Comparison of ENCODE assay signal across 28 cellular contexts in genomic region chr1:168755800-168756418, GRCh38. TPM values are rescaled to one million over a fixed set of nuclear protein-coding genes. Genes with fewer than 3 reads are reported as not detected.
A peak's percentile ranks its signal among the peaks of the same experiment; 100 is the strongest.
DNase-seq lines count a peak whose midpoint lies in the region; TF ChIP-seq lines count a peak whose summit lies in the region.
"Had no signal": no experiment of that assay in that cellular context is flagged by ENCODE, and none has a peak within 500 bp of the region (broad histone marks: within the 10 kb centered on the region; RNA-seq: fewer than 3 reads in every experiment).

No MANE protein-coding gene starts in this region.

- H3F3A ChIP-seq in smooth muscle cell (ENCODE audit: low read depth): peaks cover 13% of the 10 kb centered on the region

- no peak overlapping the region for H3K4me3 ChIP-seq in smooth muscle cell
- no peak overlapping the region for H3K4me3 ChIP-seq in endodermal cell (ENCODE audit: low read length)
- H3K4me3 ChIP-seq: pancreas, upper lobe of right lung had no signal

- DNase-seq in NCI-H82 (lab: John Stamatoyannopoulos, UW) (peak; percentile 67), kidney glomerular epithelial cell (lab: John Stamatoyannopoulos, UW) (peak; percentile 2), smooth muscle cell (lab: John Stamatoyannopoulos, UW; ENCODE audit: unreplicated experiment) (no peak), endodermal cell (no peak)
- no peak for DNase-seq in activated effector memory CD4-positive, alpha-beta T cell treated with Interleukin-2 at 50 U/mL for 16 hours
- DNase-seq in activated CD4-positive, alpha-beta memory T cell treated with anti-CD3 and anti-CD28 coated beads for 36 hours: no peak
- DNase-seq: activated CD4-positive, alpha-beta T cell treated with anti-CD3 and anti-CD28 coated beads, Interleukin-2, amount 10 ng/mL, durations not matched to agents 24 days and 14 days; activated gamma-delta T cell treated with Interleukin-2 at 50 U/mL for 16 hours; activated T-cell treated with anti-CD3 and anti-CD28 coated beads, Interleukin-2, amount 50 U/mL, for 24 hours; Calu3; GOT3; NCI-H187; NCI-H226; NCI-H774; pancreas; right cardiac atrium; stimulated activated CD4-positive, alpha-beta T cell treated with anti-CD3 and anti-CD28 coated beads, Interleukin-2, amount 100 ng/mL, for 48 hours; SW 1271; T-helper 9 cell; upper lobe of right lung had no signal

- WGBS in smooth muscle cell (ENCODE audit: low lambda C conversion rate): 38% methylated on average over 5 of the region's 5 CpGs
- 87 to 91% methylated on average over 3 to 5 of the region's 5 CpGs for WGBS in endodermal cell (ENCODE audit: insufficient coverage in 1 of 2, insufficient read length in 1 of 2), 2 experiments

- TF ChIP-seq RAD21 in Ishikawa (IDR thresholded peaks at IDR 0.05; ENCODE audit: low read depth): no peak

- H3K9me3 Mint-ChIP-seq in activated CD4-positive, alpha-beta memory T cell treated with anti-CD3 and anti-CD28 coated beads for 36 hours: no peaks in the 10 kb centered on the region
- no peaks in the 10 kb centered on the region for H3K9me3 Mint-ChIP-seq in endodermal cell
- H3K9me3 Mint-ChIP-seq: activated CD4-positive, alpha-beta T cell treated with anti-CD3 and anti-CD28 coated beads, Interleukin-2, amount 10 ng/mL, durations not matched to agents 24 days and 14 days; activated T-cell treated with anti-CD3 and anti-CD28 coated beads, Interleukin-2, amount 50 U/mL, for 24 hours; central memory CD8-positive, alpha-beta T cell had no signal

- no peaks in the 10 kb centered on the region for H3K36me3 Mint-ChIP-seq in activated CD4-positive, alpha-beta memory T cell treated with anti-CD3 and anti-CD28 coated beads for 36 hours
- H3K36me3 Mint-ChIP-seq in endodermal cell (ENCODE audit: low read depth): no peaks in the 10 kb centered on the region
- H3K36me3 Mint-ChIP-seq: CD14-positive monocyte had no signal

- H3K4me2 ChIP-seq in smooth muscle cell: no peak overlapping the region

- CTCF ChIA-PET in activated CD4-positive, alpha-beta memory T cell treated with anti-CD3 and anti-CD28 coated beads for 36 hours (lab: Charles Lee): no interaction called here

- H3K9me3 ChIP-seq in smooth muscle cell (replicated peaks; ENCODE audit: low read depth) (no peaks in the 10 kb centered on the region), endodermal cell (ENCODE audit: control insufficient read depth, low read length) (no peaks in the 10 kb centered on the region)
- H3K9me3 ChIP-seq: pancreas, upper lobe of right lung had no signal

- no peaks in the 10 kb centered on the region for H3K4me1 Mint-ChIP-seq in activated CD4-positive, alpha-beta memory T cell treated with anti-CD3 and anti-CD28 coated beads for 36 hours (ENCODE audit: low read depth)
- H3K4me1 Mint-ChIP-seq in endodermal cell: no peaks in the 10 kb centered on the region
- H3K4me1 Mint-ChIP-seq: activated CD4-positive, alpha-beta T cell treated with anti-CD3 and anti-CD28 coated beads, Interleukin-2, amount 10 ng/mL, durations not matched to agents 24 days and 14 days; CD14-positive monocyte; central memory CD8-positive, alpha-beta T cell had no signal

- no peak overlapping the region for H3K4me3 Mint-ChIP-seq in activated CD4-positive, alpha-beta memory T cell treated with anti-CD3 and anti-CD28 coated beads for 36 hours
- no peak overlapping the region for H3K4me3 Mint-ChIP-seq in endodermal cell
- H3K4me3 Mint-ChIP-seq: activated CD4-positive, alpha-beta T cell treated with anti-CD3 and anti-CD28 coated beads, Interleukin-2, amount 10 ng/mL, durations not matched to agents 24 days and 14 days; activated T-cell treated with anti-CD3 and anti-CD28 coated beads, Interleukin-2, amount 50 U/mL, for 24 hours; CD14-positive monocyte; central memory CD8-positive, alpha-beta T cell had no signal

- no peak for TF ChIP-seq EP300 in Ishikawa (IDR thresholded peaks at IDR 0.05; ENCODE audit: borderline replicate concordance)

- H3K27me3 Mint-ChIP-seq in activated CD4-positive, alpha-beta memory T cell treated with anti-CD3 and anti-CD28 coated beads for 36 hours: peaks cover 16% of the 10 kb centered on the region
- H3K27me3 Mint-ChIP-seq in endodermal cell (ENCODE audit: insufficient read depth): no peaks in the 10 kb centered on the region

- POLR2A ChIA-PET in activated CD4-positive, alpha-beta memory T cell treated with anti-CD3 and anti-CD28 coated beads for 36 hours (lab: Charles Lee): no interaction called here

- H3K27ac ChIP-seq in smooth muscle cell (ENCODE audit: low read depth) (no peak overlapping the region), endodermal cell (ENCODE audit: low read depth, low read length) (no peak overlapping the region)
- H3K27ac ChIP-seq: pancreas, upper lobe of right lung, VCaP had no signal

- H4K20me1 ChIP-seq in smooth muscle cell (ENCODE audit: low read depth): no peaks in the 10 kb centered on the region

- intact Hi-C loops in activated CD4-positive, alpha-beta memory T cell treated with anti-CD3 and anti-CD28 coated beads for 36 hours (cut with micrococcal nuclease): no loop called here

- no peak for TF ChIP-seq CTCF in smooth muscle cell (IDR thresholded peaks at IDR 0.05; ENCODE audit: borderline replicate concordance, insufficient read depth, poor library complexity, severe bottlenecking)
- no peak for TF ChIP-seq CTCF in endodermal cell (conservative IDR thresholded peaks at IDR 0.05)

- no peaks in the 10 kb centered on the region for H3K27me3 ChIP-seq in smooth muscle cell (ENCODE audit: low read depth)
- no peaks in the 10 kb centered on the region for H3K27me3 ChIP-seq in endodermal cell (ENCODE audit: control insufficient read depth, insufficient read depth, low read length, poor library complexity, severe bottlenecking)
- H3K27me3 ChIP-seq: pancreas, upper lobe of right lung had no signal

- peak overlapping the region; percentile 20 for H2AFZ ChIP-seq in smooth muscle cell (ENCODE audit: low read depth)

- H3K4me1 ChIP-seq in smooth muscle cell (ENCODE audit: low read depth) (peaks cover 20% of the 10 kb centered on the region), endodermal cell (ENCODE audit: control insufficient read depth, insufficient read depth, low read length) (no peaks in the 10 kb centered on the region)
- H3K4me1 ChIP-seq: upper lobe of right lung had no signal

- H3K27ac Mint-ChIP-seq in activated CD4-positive, alpha-beta memory T cell treated with anti-CD3 and anti-CD28 coated beads for 36 hours: no peak overlapping the region
- no peak overlapping the region for H3K27ac Mint-ChIP-seq in endodermal cell
- H3K27ac Mint-ChIP-seq: activated CD4-positive, alpha-beta T cell treated with anti-CD3 and anti-CD28 coated beads, Interleukin-2, amount 10 ng/mL, durations not matched to agents 24 days and 14 days; activated T-cell treated with anti-CD3 and anti-CD28 coated beads, Interleukin-2, amount 50 U/mL, for 24 hours; CD14-positive monocyte had no signal

- H3K36me3 ChIP-seq in smooth muscle cell (ENCODE audit: low read depth) (no peaks in the 10 kb centered on the region), endodermal cell (ENCODE audit: control insufficient read depth, insufficient read depth, low read length) (no peaks in the 10 kb centered on the region)
- H3K36me3 ChIP-seq: pancreas, upper lobe of right lung had no signal

- H3K9ac ChIP-seq in smooth muscle cell (ENCODE audit: low read depth) (no peak overlapping the region), endodermal cell (ENCODE audit: extremely low read depth, low read length, poor library complexity, severe bottlenecking) (no peak overlapping the region)

- H3K79me2 ChIP-seq in smooth muscle cell (ENCODE audit: low read depth): no peaks in the 10 kb centered on the region

TF ChIP-seq in Ishikawa, 13 proteins besides CTCF, POLR2A, EP300 and RAD21:
- TF ChIP-seq TEAD4 (IDR thresholded peaks at IDR 0.05) (0 out of 2 replicates have a peak, but pooled peaks have one; percentile 8), ZBTB7A (IDR thresholded peaks at IDR 0.05; ENCODE audit: low read depth) (no peak), TCF12 (IDR thresholded peaks at IDR 0.05; ENCODE audit: low read depth) (no peak), REST (IDR thresholded peaks at IDR 0.05; ENCODE audit: low read depth) (no peak)

RNA-seq across cellular contexts. Expression of gene DPT, which starts 26.9 kb away (rescaled TPM):
- total RNA-seq in smooth muscle cell (3.1 and 7.7 TPM in 2 replicates), endodermal cell (not detected)
- polyA plus RNA-seq in smooth muscle cell: 13.1 and 13.4 TPM in 2 replicates
- not detected for total RNA-seq in activated CD4-positive, alpha-beta memory T cell treated with anti-CD3 and anti-CD28 coated beads for 36 hours
- polyA plus RNA-seq in endodermal cell (2013, experiment 1 of 2): not detected
- polyA plus RNA-seq in endodermal cell (2013, experiment 2 of 2): not detected
- total RNA-seq: activated CD4-positive, alpha-beta T cell treated with anti-CD3 and anti-CD28 coated beads, Interleukin-2, amount 10 ng/mL, durations not matched to agents 24 days and 14 days; astrocyte; Calu3; lung microvascular endothelial cell; OCI-LY7 had no signal
- polyA plus RNA-seq: CD14-positive monocyte, neural cell had no signal

Comparison
In these comparisons a context has a peak if more than half of its experiments do, and no peak if none do; other contexts are left out.
1. DNase-seq: peak in NCI-H82 (single experiment) and kidney glomerular epithelial cell (single experiment); none in smooth muscle cell (single experiment), activated effector memory CD4-positive, alpha-beta T cell treated with Interleukin-2 at 50 U/mL for 16 hours (single experiment), activated CD4-positive, alpha-beta memory T cell treated with anti-CD3 and anti-CD28 coated beads for 36 hours (single experiment) and endodermal cell (single experiment).